ENCODE assay signal across 1 cellular context in the genomic region with DNA sequence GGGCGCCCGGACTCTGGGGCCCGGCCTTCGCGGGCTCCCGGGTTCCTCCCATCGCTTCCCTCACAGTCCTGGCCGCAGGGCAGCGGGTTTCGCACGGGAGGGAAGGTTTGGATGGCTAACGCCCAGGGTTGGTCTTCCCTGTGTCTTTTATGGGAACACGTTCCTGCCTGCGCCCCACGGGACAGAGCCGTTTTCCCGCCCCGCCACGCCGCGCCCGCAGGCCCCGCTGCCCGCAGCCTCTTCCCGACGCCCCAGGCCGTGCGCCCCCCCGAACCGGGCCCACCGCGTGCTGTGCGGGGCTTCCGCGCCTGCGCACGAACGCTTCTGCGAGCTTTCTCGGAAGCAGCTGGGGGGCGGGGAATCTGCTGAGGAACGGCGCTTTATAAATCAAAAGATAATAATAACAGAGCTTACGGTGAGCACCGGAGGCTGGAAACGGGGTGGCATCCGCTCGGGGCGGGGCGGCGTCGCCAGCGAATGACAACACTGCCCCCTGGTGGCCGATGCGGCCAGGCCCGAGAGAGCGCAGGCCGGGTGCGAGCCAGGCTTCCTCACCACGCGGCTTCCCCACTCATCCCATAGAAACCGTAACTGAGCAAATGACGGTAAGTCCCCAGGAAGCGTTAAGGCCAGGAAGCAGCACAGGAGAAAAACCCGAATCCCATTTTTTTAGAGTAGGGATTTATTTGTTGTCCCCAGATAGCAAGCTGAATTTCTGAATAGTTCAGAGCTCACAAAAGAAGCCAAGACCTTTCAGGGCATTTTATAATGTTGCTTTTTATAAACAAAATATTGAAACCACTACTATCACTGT.
TF ChIP-seq lines count a peak whose summit lies in the region.

No MANE protein-coding gene starts in this region.

TF ChIP-seq in WTC11, 78 proteins besides CTCF, POLR2A, EP300 and RAD21 (continued from another document):
- TF ChIP-seq CDX4 (CRISPR knock-in tag; IDR thresholded peaks at IDR 0.05; ENCODE audit: borderline replicate concordance) (no peak), CREM (CRISPR knock-in tag; IDR thresholded peaks at IDR 0.05) (0 out of 2 replicates have a peak, but pooled peaks have one; percentile 17), EMX1 (CRISPR knock-in tag; IDR thresholded peaks at IDR 0.05) (no peak), IRF2 (CRISPR knock-in tag; IDR thresholded peaks at IDR 0.05; ENCODE audit: borderline replicate concordance, low read depth) (no peak), SMAD4 (CRISPR knock-in tag; IDR thresholded peaks at IDR 0.05) (no peak), CREB1 (CRISPR knock-in tag; IDR thresholded peaks at IDR 0.05) (no peak), TCF7 (CRISPR knock-in tag; IDR thresholded peaks at IDR 0.05; ENCODE audit: low read depth) (no peak), E2F1 (CRISPR knock-in tag; IDR thresholded peaks at IDR 0.05) (0 out of 2 replicates have a peak, but pooled peaks have one; percentile 45), RELA (CRISPR knock-in tag; IDR thresholded peaks at IDR 0.05; ENCODE audit: borderline replicate concordance) (0 out of 2 replicates have a peak, but pooled peaks have one; percentile 67), TEAD1 (CRISPR knock-in tag; IDR thresholded peaks at IDR 0.05) (peak; percentile 49; the same call in 1 of the 2 replicates), NFE2L1 (CRISPR knock-in tag; IDR thresholded peaks at IDR 0.05) (peak; percentile 79; the same call in 1 of the 2 replicates), ETV6 (CRISPR knock-in tag; IDR thresholded peaks at IDR 0.05) (no peak; the same call in none of the 2 replicates), AR (CRISPR knock-in tag; IDR thresholded peaks at IDR 0.05) (no peak), GRHL2 (CRISPR knock-in tag; IDR thresholded peaks at IDR 0.05; ENCODE audit: insufficient replicate concordance, severe bottlenecking) (no peak)
- TF ChIP-seq, protein P1, sequence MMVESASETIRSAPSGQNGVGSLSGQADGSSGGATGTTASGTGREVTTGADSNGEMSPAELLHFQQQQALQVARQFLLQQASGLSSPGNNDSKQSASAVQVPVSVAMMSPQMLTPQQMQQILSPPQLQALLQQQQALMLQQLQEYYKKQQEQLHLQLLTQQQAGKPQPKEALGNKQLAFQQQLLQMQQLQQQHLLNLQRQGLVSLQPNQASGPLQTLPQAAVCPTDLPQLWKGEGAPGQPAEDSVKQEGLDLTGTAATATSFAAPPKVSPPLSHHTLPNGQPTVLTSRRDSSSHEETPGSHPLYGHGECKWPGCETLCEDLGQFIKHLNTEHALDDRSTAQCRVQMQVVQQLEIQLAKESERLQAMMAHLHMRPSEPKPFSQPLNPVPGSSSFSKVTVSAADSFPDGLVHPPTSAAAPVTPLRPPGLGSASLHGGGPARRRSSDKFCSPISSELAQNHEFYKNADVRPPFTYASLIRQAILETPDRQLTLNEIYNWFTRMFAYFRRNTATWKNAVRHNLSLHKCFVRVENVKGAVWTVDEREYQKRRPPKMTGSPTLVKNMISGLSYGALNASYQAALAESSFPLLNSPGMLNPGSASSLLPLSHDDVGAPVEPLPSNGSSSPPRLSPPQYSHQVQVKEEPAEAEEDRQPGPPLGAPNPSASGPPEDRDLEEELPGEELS (CRISPR knock-in tag; IDR thresholded peaks at IDR 0.05), result peak; percentile 39; the same call in 1 of the 2 replicates
- TF ChIP-seq, protein P2, sequence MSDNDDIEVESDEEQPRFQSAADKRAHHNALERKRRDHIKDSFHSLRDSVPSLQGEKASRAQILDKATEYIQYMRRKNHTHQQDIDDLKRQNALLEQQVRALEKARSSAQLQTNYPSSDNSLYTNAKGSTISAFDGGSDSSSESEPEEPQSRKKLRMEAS (CRISPR knock-in tag; IDR thresholded peaks at IDR 0.05), result peak; percentile 87
